8 cellular contexts compared by ENCODE assay signal in the genomic region with DNA sequence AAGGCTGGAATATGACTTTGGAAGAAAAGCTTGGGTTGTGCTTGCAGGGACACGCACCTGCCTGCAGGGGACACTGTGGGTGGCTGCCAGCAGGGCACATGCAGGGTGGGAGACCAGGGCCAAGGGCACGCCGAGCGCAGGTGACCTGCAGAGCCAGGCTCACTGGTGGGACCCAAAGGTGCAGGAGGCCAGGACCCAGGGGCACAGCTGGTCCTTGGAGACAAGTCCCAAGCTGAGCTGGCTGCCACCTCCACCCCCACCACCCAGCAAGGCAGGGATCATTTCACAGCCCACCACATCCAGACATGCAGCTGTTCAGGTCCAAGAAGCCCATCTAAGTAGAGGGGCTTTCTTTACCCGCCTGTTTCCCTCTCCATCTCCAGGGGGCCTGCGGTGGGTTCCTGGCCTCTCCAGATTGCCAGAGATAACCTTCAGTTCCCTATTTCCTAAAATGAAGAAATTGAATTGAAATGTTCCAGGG.
A peak's percentile ranks its signal among the peaks of the same experiment; 100 is the strongest.
DNase-seq lines count a peak whose midpoint lies in the region; ATAC-seq and TF ChIP-seq lines count a peak whose summit lies in the region.

No MANE protein-coding gene starts in this region.

- no peak overlapping the region for H3K27ac ChIP-seq in VCaP

- in situ Hi-C loops in ACHN (cut with HindIII; ENCODE audit: low pct_ligation_motif_present, low pct_unique_long_range_greater_than_20kb, low sequenced_read_pairs): loop anchor here (25.0 kb wide), 1 partner anchor 112 kb away; no protein-coding TSS in a partner anchor

- ATAC-seq in GM21576 (IDR thresholded peaks at IDR 0.05; ENCODE audit: unreplicated experiment): no peak

- TF ChIP-seq CTCF in GM12875 (IDR thresholded peaks at IDR 0.05; ENCODE audit: borderline replicate concordance, insufficient read depth, low read depth, low read length): peak; percentile 89
- TF ChIP-seq CTCF in VCaP (conservative IDR thresholded peaks at IDR 0.05): peak; percentile 50; the same call in 1 of the 2 replicates

- no peak overlapping the region for H3K4me3 ChIP-seq in GM12875 (ENCODE audit: low read depth, low read length)

- peak; percentile 62 for DNase-seq in ACHN
- DNase-seq in iPS-NIHi7 (ENCODE audit: extremely low spot score): peak; percentile 75
- DNase-seq in AML-193 (lab: John Stamatoyannopoulos, UW): no peak
- no peak for DNase-seq in NK-92 treated with Interleukin-12 subunit alpha and Interleukin-12 subunit beta, amount 100 ng/mL, for 24 hours (lab: John Stamatoyannopoulos, UW)
- DNase-seq in stimulated activated naive CD4-positive, alpha-beta T cell treated with Interleukin-2 at 50 U/mL for 16 hours (lab: John Stamatoyannopoulos, UW): no peak

Comparison
In these comparisons a context has a peak if more than half of its experiments do, and no peak if none do; other contexts are left out.
1. DNase-seq: peak in ACHN (single experiment) and iPS-NIHi7 (single experiment); none in AML-193 (0 of 2), NK-92 treated with Interleukin-12 subunit alpha and Interleukin-12 subunit beta, amount 100 ng/mL, for 24 hours (single experiment) and stimulated activated naive CD4-positive, alpha-beta T cell treated with Interleukin-2 at 50 U/mL for 16 hours (single experiment).